ENCODE assay signal across 10 cellular contexts in the genomic region with DNA sequence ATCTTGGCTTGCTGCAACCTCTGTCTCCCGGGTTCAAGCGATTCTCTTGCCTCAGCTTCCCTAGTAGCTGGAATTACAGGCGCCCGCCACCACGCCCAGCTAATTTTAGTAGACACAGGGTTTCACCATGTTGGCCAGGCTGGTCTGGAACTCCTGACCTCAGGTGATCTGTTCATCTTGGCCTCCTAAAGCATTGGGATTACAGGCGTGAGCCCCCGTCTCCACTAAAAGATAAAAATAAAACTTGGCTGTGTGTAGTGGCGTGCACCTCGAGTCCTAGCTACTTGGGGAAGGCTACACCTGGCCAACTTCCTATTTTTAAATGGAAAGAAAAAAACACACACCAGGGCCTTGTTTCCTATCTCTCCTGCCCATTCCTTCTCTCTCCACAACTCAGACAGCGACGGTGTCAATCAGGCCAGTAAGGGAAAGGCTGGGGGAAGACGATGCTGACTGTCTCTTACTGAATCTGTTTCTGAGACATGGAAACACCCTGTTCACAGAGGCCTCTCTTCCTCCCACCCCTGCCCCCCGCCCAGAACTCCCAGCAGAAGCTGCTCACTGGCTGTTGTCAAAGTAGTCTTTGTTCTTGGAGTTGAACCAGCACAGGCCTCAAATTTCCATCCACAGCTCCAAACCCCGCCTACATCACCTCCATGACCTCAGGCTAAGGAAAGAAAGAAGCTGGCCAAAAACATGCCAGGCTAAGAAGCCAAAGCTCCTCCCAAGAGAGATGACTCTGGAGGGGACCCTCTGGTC.
DNase-seq lines count a peak whose midpoint lies in the region; ATAC-seq, FAIRE-seq and TF ChIP-seq lines count a peak whose summit lies in the region.
"Had no signal": no experiment of that assay in that cellular context is flagged by ENCODE, and none has a peak within 500 bp of the region (broad histone marks: within the 10 kb centered on the region; RNA-seq: fewer than 3 reads in every experiment).

No MANE protein-coding gene starts in this region.

- in situ Hi-C loops in gastrocnemius medialis (cut with MboI; ENCODE audit: low sequenced_read_pairs in 4 of 4), result loop anchor here in 1 of 4 donors (10.0 kb wide), 1 partner anchor 92 kb away; a partner anchor contains a TSS

- ATAC-seq in right cardiac atrium (peak; percentile 69 to 79), gastrocnemius medialis (peak; percentile 81 to 86), GM19324 (IDR thresholded peaks at IDR 0.05; ENCODE audit: low FRiP score, unreplicated experiment) (no peak)
- ATAC-seq: left colon had no signal

- H3K4me1 ChIP-seq in astrocyte (ENCODE audit: insufficient read depth, low read length), result peaks cover 24% of the 10 kb centered on the region
- H3K4me1 ChIP-seq in right cardiac atrium (ENCODE audit: control insufficient read depth, insufficient read depth, low read length), result peaks cover 18% of the 10 kb centered on the region
- H3K4me1 ChIP-seq in gastrocnemius medialis, result peaks cover 50 to 56% of the 10 kb centered on the region in 2 donors

- peak overlapping the region; percentile 13 for H3K4me2 ChIP-seq in astrocyte (ENCODE audit: low read length)

- H3K27me3 ChIP-seq in astrocyte (ENCODE audit: insufficient read depth, low read length) (no peaks in the 10 kb centered on the region), right cardiac atrium (ENCODE audit: control insufficient read depth, insufficient read depth) (no peaks in the 10 kb centered on the region), gastrocnemius medialis (no peaks in the 10 kb centered on the region)

- H3K4me3 ChIP-seq in astrocyte (ENCODE audit: insufficient read depth, low read depth, low read length), result no peak overlapping the region
- H3K4me3 ChIP-seq in right cardiac atrium (ENCODE audit: low read length), result no peak overlapping the region
- H3K4me3 ChIP-seq in gastrocnemius medialis, result peak overlapping the region in 1 of 4 donors; percentile 13

- peak; percentile 21 to 71 for TF ChIP-seq POLR2A in gastrocnemius medialis (IDR thresholded peaks at IDR 0.05)

- no peak overlapping the region for H3K9ac ChIP-seq in astrocyte (ENCODE audit: low read length)

- DNase-seq in HCEC 1CT (peak; percentile 24), astrocyte (ENCODE audit: low read depth) (no peak), right cardiac atrium (peak; percentile 76 to 89 (median 87)), gastrocnemius medialis (peak; percentile 84 to 92), NCI-H446 treated with DMSO at 0.1 percent for 48 hours (lab: John Stamatoyannopoulos, UW) (no peak)
- no peak for DNase-seq in activated effector memory CD4-positive, alpha-beta T cell treated with Interleukin-2 at 50 U/mL for 16 hours
- no peak for DNase-seq in activated CD4-positive, alpha-beta T cell treated with anti-CD3 and anti-CD28 coated beads, Interleukin-2, amount 10 ng/mL, durations not matched to agents 7 days and 5 days

- POLR2A ChIA-PET in activated CD4-positive, alpha-beta T cell treated with anti-CD3 and anti-CD28 coated beads, Interleukin-2, amount 10 ng/mL, durations not matched to agents 7 days and 5 days (lab: Charles Lee), result no interaction called here

- no peak overlapping the region for H2AFZ ChIP-seq in astrocyte (ENCODE audit: low read depth, low read length)

- H3K36me3 ChIP-seq in astrocyte (ENCODE audit: insufficient read depth, low read length) (peaks cover 2% of the 10 kb centered on the region), gastrocnemius medialis (no peaks in the 10 kb centered on the region)

- intact Hi-C loops in right cardiac atrium (cut with DNase I), result loop anchor here in 1 of 4 donors (5.0 kb wide), 1 partner anchor 94 kb away; a partner anchor contains a TSS
- intact Hi-C loops in gastrocnemius medialis (cut with DNase I; ENCODE audit: low total_unique reads), result no loop called here

- H3K27ac ChIP-seq in astrocyte (ENCODE audit: low read depth, low read length), result no peak overlapping the region
- peak overlapping the region; percentile 81 for H3K27ac ChIP-seq in right cardiac atrium (ENCODE audit: low read length)
- peak overlapping the region; percentile 85 to 99 (median 94) for H3K27ac ChIP-seq in gastrocnemius medialis

- 49% methylated on average over 14 of the region's 14 CpGs for WGBS in right cardiac atrium

- no peaks in the 10 kb centered on the region for H3K27me3 Mint-ChIP-seq in astrocyte (ENCODE audit: low read depth, unreplicated experiment)
- H3K27me3 Mint-ChIP-seq in activated CD4-positive, alpha-beta T cell treated with anti-CD3 and anti-CD28 coated beads, Interleukin-2, amount 10 ng/mL, durations not matched to agents 7 days and 5 days, result peaks cover 4% of the 10 kb centered on the region

- peaks cover 59% of the 10 kb centered on the region for H3K79me2 ChIP-seq in astrocyte (ENCODE audit: insufficient read depth, low read length)

- CTCF ChIA-PET in activated CD4-positive, alpha-beta T cell treated with anti-CD3 and anti-CD28 coated beads, Interleukin-2, amount 10 ng/mL, durations not matched to agents 7 days and 5 days (lab: Charles Lee), result interaction anchor here (0.5 to 1.0 kb wide), 2 partner anchors 98 to 100 kb away, joined by 3 to 4 read pairs; no protein-coding TSS in a partner anchor

- H3K27ac Mint-ChIP-seq in astrocyte (ENCODE audit: unreplicated experiment), result peak overlapping the region; percentile 72
- H3K27ac Mint-ChIP-seq in activated CD4-positive, alpha-beta T cell treated with anti-CD3 and anti-CD28 coated beads, Interleukin-2, amount 10 ng/mL, durations not matched to agents 7 days and 5 days, result no peak overlapping the region
- H3K27ac Mint-ChIP-seq: activated T-helper 1 cell treated with anti-CD3 and anti-CD28 coated beads, Interleukin-12 subunit alpha, Interleukin-12 subunit beta, Interleukin-2, Interleukin-4 antibody, amounts not matched to agents 30 ng/mL and 10 ng/mL and 1 ng/mL, durations not matched to agents 14 hours and 24 hours and 36 hours had no signal

- no peak for TF ChIP-seq CTCF in astrocyte (IDR thresholded peaks at IDR 0.05; ENCODE audit: insufficient read depth, low read depth, low read length)
- TF ChIP-seq CTCF in gastrocnemius medialis (IDR thresholded peaks at IDR 0.05 in 4 of 5, conservative IDR thresholded peaks at IDR 0.05 in 1 of 5), result no peak

- H3K36me3 Mint-ChIP-seq in astrocyte (ENCODE audit: low read depth, unreplicated experiment), result peaks cover 23% of the 10 kb centered on the region
- H3K36me3 Mint-ChIP-seq in activated CD4-positive, alpha-beta T cell treated with anti-CD3 and anti-CD28 coated beads, Interleukin-2, amount 10 ng/mL, durations not matched to agents 7 days and 5 days (ENCODE audit: low read depth), result no peaks in the 10 kb centered on the region

- no peak for FAIRE-seq in astrocyte (lab: Jason Lieb, UNC)

- H3K4me1 Mint-ChIP-seq in astrocyte (ENCODE audit: low read depth, unreplicated experiment), result peaks cover 44% of the 10 kb centered on the region
- peaks cover 4% of the 10 kb centered on the region for H3K4me1 Mint-ChIP-seq in activated CD4-positive, alpha-beta T cell treated with anti-CD3 and anti-CD28 coated beads, Interleukin-2, amount 10 ng/mL, durations not matched to agents 7 days and 5 days

- H3K4me3 Mint-ChIP-seq in astrocyte (ENCODE audit: unreplicated experiment), result peak overlapping the region; percentile 31
- no peak overlapping the region for H3K4me3 Mint-ChIP-seq in activated CD4-positive, alpha-beta T cell treated with anti-CD3 and anti-CD28 coated beads, Interleukin-2, amount 10 ng/mL, durations not matched to agents 7 days and 5 days
- H3K4me3 Mint-ChIP-seq: activated T-helper 1 cell treated with anti-CD3 and anti-CD28 coated beads, Interleukin-12 subunit alpha, Interleukin-12 subunit beta, Interleukin-2, Interleukin-4 antibody, amounts not matched to agents 30 ng/mL and 10 ng/mL and 1 ng/mL, durations not matched to agents 14 hours and 24 hours and 36 hours had no signal

- no peaks in the 10 kb centered on the region for H3K9me3 Mint-ChIP-seq in astrocyte (ENCODE audit: unreplicated experiment)
- no peaks in the 10 kb centered on the region for H3K9me3 Mint-ChIP-seq in activated CD4-positive, alpha-beta T cell treated with anti-CD3 and anti-CD28 coated beads, Interleukin-2, amount 10 ng/mL, durations not matched to agents 7 days and 5 days
- H3K9me3 Mint-ChIP-seq: activated T-helper 1 cell treated with anti-CD3 and anti-CD28 coated beads, Interleukin-12 subunit alpha, Interleukin-12 subunit beta, Interleukin-2, Interleukin-4 antibody, amounts not matched to agents 30 ng/mL and 10 ng/mL and 1 ng/mL, durations not matched to agents 14 hours and 24 hours and 36 hours had no signal

- peaks cover 39% of the 10 kb centered on the region for H4K20me1 ChIP-seq in astrocyte (ENCODE audit: insufficient read depth, low read length)

- H3K9me3 ChIP-seq in astrocyte (ENCODE audit: insufficient read depth, low read depth, low read length) (no peaks in the 10 kb centered on the region), right cardiac atrium (ENCODE audit: control insufficient read depth, low read length) (no peaks in the 10 kb centered on the region), gastrocnemius medialis (no peaks in the 10 kb centered on the region)

Comparison
In these comparisons a context has a peak if more than half of its experiments do, and no peak if none do; other contexts are left out.
1. DNase-seq: peak in HCEC 1CT (single experiment), right cardiac atrium (3 of 3) and gastrocnemius medialis (2 of 2); none in astrocyte (single experiment), activated effector memory CD4-positive, alpha-beta T cell treated with Interleukin-2 at 50 U/mL for 16 hours (single experiment), activated CD4-positive, alpha-beta T cell treated with anti-CD3 and anti-CD28 coated beads, Interleukin-2, amount 10 ng/mL, durations not matched to agents 7 days and 5 days (single experiment) and NCI-H446 treated with DMSO at 0.1 percent for 48 hours (single experiment).